Comparison of ENCODE assay signal across 1 cellular context in the genomic region with DNA sequence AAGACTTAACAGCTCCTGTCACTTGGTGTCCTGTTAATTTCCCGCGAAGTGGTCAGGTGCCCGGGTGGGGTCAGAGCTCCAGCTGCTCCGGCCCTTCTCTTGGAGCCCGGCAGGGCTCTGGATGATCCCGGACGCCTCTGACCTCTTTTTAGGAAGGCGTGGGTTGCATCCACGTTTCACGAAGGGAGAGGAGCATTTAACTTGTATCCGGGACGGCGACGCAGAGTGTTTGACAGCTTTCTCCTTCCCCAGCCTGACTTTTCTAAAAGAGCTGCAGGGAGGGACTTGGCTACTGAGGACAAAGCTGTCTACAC.
TF ChIP-seq lines count a peak whose summit lies in the region.

No MANE protein-coding gene starts in this region.

TF ChIP-seq in HepG2, 621 proteins besides CTCF, POLR2A, EP300 and RAD21:
- TF ChIP-seq AGO1 (IDR thresholded peaks at IDR 0.05; ENCODE audit: low read depth, low read length, poor library complexity, severe bottlenecking): no peak
- TF ChIP-seq ZSCAN20 (CRISPR knock-in tag; IDR thresholded peaks at IDR 0.05; ENCODE audit: borderline replicate concordance): no peak
- no peak for TF ChIP-seq HNF1B (CRISPR knock-in tag; IDR thresholded peaks at IDR 0.05)
- TF ChIP-seq HMGA1 (CRISPR knock-in tag; conservative IDR thresholded peaks at IDR 0.05): no peak
- TF ChIP-seq ZNF691 (CRISPR knock-in tag; IDR thresholded peaks at IDR 0.05; ENCODE audit: borderline replicate concordance, low read depth): no peak
- no peak for TF ChIP-seq GPBP1L1 (CRISPR knock-in tag; IDR thresholded peaks at IDR 0.05)
- TF ChIP-seq PHF8 (CRISPR knock-in tag; IDR thresholded peaks at IDR 0.05): peak; percentile 2; the same call in 1 of the 2 replicates
